In genomic region chr17:8599351-8600011, GRCh38 we compare ENCODE assay signal across 22 cellular contexts. TPM values are rescaled to one million over a fixed set of nuclear protein-coding genes. Genes with fewer than 3 reads are reported as not detected.
A peak's percentile ranks its signal among the peaks of the same experiment; 100 is the strongest.
DNase-seq lines count a peak whose midpoint lies in the region; ATAC-seq, FAIRE-seq and TF ChIP-seq lines count a peak whose summit lies in the region.
"Had no signal": no experiment of that assay in that cellular context is flagged by ENCODE, and none has a peak within 500 bp of the region (broad histone marks: within the 10 kb centered on the region; RNA-seq: fewer than 3 reads in every experiment).

No MANE protein-coding gene starts in this region.

- no peak for DNase-seq in GM12891 (ENCODE audit: insufficient read length, low spot score)
- DNase-seq in GM20000 (ENCODE audit: low spot score): peak; percentile 13
- peak; percentile 64 for DNase-seq in amniotic epithelial cell (ENCODE audit: low read depth)
- no peak for DNase-seq in stimulated activated effector memory CD8-positive, alpha-beta T cell treated with anti-CD3 and anti-CD28 coated beads, Interleukin-12 subunit alpha, Interleukin-12 subunit beta, amount 100 ng/mL, for 72 hours (ENCODE audit: low spot score in 2 of 2)
- no peak for DNase-seq in AML-193 (lab: John Stamatoyannopoulos, UW)
- DNase-seq in SIG-M5 (lab: John Stamatoyannopoulos, UW): no peak
- DNase-seq: Caco-2; CD4-positive, alpha-beta memory T cell; DMS 273 treated with DMSO at 0.1 percent for 48 hours; DMS79 treated with DMSO at 0.1 percent for 48 hours; H7; Karpas-422; MV-4-11; NCI-H1105 treated with DMSO at 0.1 percent for 48 hours; NCI-H2081; NCI-H2171; NCI-H524 treated with DMSO at 0.1 percent for 48 hours; NCI-H82; PC-3; Right ventricle myocardium superior had no signal

- no peak overlapping the region for H3K27ac Mint-ChIP-seq in stimulated activated effector memory CD8-positive, alpha-beta T cell treated with anti-CD3 and anti-CD28 coated beads, Interleukin-12 subunit alpha, Interleukin-12 subunit beta, amount 100 ng/mL, for 72 hours
- H3K27ac Mint-ChIP-seq: CD4-positive, alpha-beta memory T cell had no signal

- FAIRE-seq in GM12891 (lab: Jason Lieb, UNC): peak; percentile 82

- peak; percentile 78 for ATAC-seq in stimulated activated effector memory CD8-positive, alpha-beta T cell treated with anti-CD3 and anti-CD28 coated beads, Interleukin-12 subunit alpha, Interleukin-12 subunit beta, amount 100 ng/mL, for 72 hours
- ATAC-seq in esophagus mucosa: no peak
- no peak for ATAC-seq in GM21515 (IDR thresholded peaks at IDR 0.05; ENCODE audit: unreplicated experiment)
- ATAC-seq: PC-3 had no signal

- no peaks in the 10 kb centered on the region for H3K36me3 Mint-ChIP-seq in stimulated activated effector memory CD8-positive, alpha-beta T cell treated with anti-CD3 and anti-CD28 coated beads, Interleukin-12 subunit alpha, Interleukin-12 subunit beta, amount 100 ng/mL, for 72 hours
- H3K36me3 Mint-ChIP-seq: CD4-positive, alpha-beta memory T cell had no signal

- no peak for TF ChIP-seq POLR2A in GM12891 (IDR thresholded peaks at IDR 0.05; ENCODE audit: low read depth, low read length)

- no peaks in the 10 kb centered on the region for H3K4me1 Mint-ChIP-seq in stimulated activated effector memory CD8-positive, alpha-beta T cell treated with anti-CD3 and anti-CD28 coated beads, Interleukin-12 subunit alpha, Interleukin-12 subunit beta, amount 100 ng/mL, for 72 hours
- H3K4me1 Mint-ChIP-seq: CD4-positive, alpha-beta memory T cell had no signal

- H3K9me3 Mint-ChIP-seq in stimulated activated effector memory CD8-positive, alpha-beta T cell treated with anti-CD3 and anti-CD28 coated beads, Interleukin-12 subunit alpha, Interleukin-12 subunit beta, amount 100 ng/mL, for 72 hours: no peaks in the 10 kb centered on the region
- H3K9me3 Mint-ChIP-seq: CD4-positive, alpha-beta memory T cell had no signal

- no peak overlapping the region for H3K4me3 Mint-ChIP-seq in stimulated activated effector memory CD8-positive, alpha-beta T cell treated with anti-CD3 and anti-CD28 coated beads, Interleukin-12 subunit alpha, Interleukin-12 subunit beta, amount 100 ng/mL, for 72 hours
- H3K4me3 Mint-ChIP-seq: CD4-positive, alpha-beta memory T cell had no signal

- no peak for TF ChIP-seq CTCF in GM20000 (IDR thresholded peaks at IDR 0.05; ENCODE audit: extremely low read depth, missing control alignments)

TF ChIP-seq in GM12891, 5 proteins besides CTCF, POLR2A, EP300 and RAD21:
- TF ChIP-seq SPI1 (IDR thresholded peaks at IDR 0.05; ENCODE audit: low read depth, low read length) (no peak), POLR2AphosphoS5 (IDR thresholded peaks at IDR 0.05; ENCODE audit: low read depth, low read length) (no peak), POU2F2 (IDR thresholded peaks at IDR 0.05; ENCODE audit: low read depth, low read length) (no peak), PAX5 (IDR thresholded peaks at IDR 0.05; ENCODE audit: insufficient read depth, low read length, severe bottlenecking) (no peak), TAF1 (IDR thresholded peaks at IDR 0.05; ENCODE audit: low read depth, low read length) (no peak)

RNA-seq across cellular contexts. Expression of gene MYH10, which starts 31.0 kb away (rescaled TPM):
- polyA plus RNA-seq in GM12891 (2012; ENCODE audit: low read depth, missing spikeins): 31.0 TPM
- total RNA-seq in esophagus mucosa: 24.6 TPM

Comparison
In these comparisons a context has a peak if more than half of its experiments do, and no peak if none do; other contexts are left out.
1. DNase-seq: peak in GM20000 (single experiment) and amniotic epithelial cell (single experiment); none in GM12891 (single experiment), stimulated activated effector memory CD8-positive, alpha-beta T cell treated with anti-CD3 and anti-CD28 coated beads, Interleukin-12 subunit alpha, Interleukin-12 subunit beta, amount 100 ng/mL, for 72 hours (0 of 2), AML-193 (0 of 2) and SIG-M5 (single experiment).